In the genomic region with DNA sequence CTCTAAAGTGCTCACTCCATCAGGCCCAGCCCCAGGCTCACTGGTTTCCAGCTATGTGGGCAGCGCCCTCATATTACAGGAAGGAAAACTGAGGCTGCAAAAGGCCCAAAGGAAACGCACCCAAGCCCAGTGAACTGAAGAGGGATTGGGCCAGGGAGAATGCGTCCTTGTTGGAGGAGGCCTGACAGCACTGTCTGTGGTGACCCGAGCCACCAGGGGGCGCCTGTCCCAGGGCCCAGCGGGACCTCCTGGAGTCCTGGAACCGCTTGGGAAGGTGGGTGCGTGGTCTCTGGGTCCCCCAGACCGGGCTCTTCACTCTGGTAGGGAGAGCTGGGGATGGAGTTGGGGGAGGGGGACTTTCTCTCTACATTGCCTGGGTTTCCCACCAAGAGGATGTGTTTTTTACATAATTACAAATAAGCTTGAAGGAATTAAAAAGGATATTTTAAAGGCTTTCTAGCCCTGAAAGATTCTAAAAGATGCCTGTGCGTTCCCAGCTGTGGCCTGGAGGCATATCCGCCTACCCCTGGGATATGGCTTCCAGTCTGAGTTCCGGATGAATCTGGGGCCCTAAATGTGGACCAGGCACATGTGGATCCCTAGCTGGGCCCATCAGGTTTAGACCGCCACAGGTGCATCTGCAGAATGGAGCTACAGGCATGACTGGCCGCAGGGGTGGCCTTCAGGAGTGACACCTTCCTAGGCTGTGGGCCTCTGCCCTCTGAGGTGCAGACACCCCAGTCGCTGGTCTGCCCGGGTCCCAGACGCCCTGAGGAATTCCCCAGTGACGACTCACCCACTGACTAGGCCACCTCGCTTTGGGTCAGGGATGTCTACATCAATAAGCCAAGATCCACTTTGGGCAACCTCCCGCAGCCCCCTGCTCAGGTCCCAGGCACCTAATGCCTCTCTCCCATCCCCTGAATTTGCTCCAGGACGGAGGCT, we compare ENCODE assay signal across 8 cellular contexts.
DNase-seq lines count a peak whose midpoint lies in the region; ATAC-seq and TF ChIP-seq lines count a peak whose summit lies in the region.

No MANE protein-coding gene starts in this region.

- H3K9me3 ChIP-seq in neutrophil, result no peaks in the 10 kb centered on the region

- peak; percentile 98 for TF ChIP-seq CTCF in foreskin fibroblast (IDR thresholded peaks at IDR 0.05; ENCODE audit: low read depth, low read length)
- peak; percentile 89 for TF ChIP-seq CTCF in neutrophil (IDR thresholded peaks at IDR 0.05)

- peak overlapping the region; percentile 99 for H3K27ac ChIP-seq in neutrophil

- peaks cover 81% of the 10 kb centered on the region for H3K36me3 ChIP-seq in neutrophil

- peaks cover 73 to 75% of the 10 kb centered on the region in 2 experiments for H3K4me1 ChIP-seq in neutrophil (ENCODE audit: control insufficient read depth in 1 of 2, insufficient read depth in 1 of 2, low read depth in 1 of 2, low read length in 1 of 2)

- DNase-seq in GM04504 (ENCODE audit: low read depth), result peak; percentile 30
- peak in 67 of 76 experiments; percentile 8 to 81 (median 59) for DNase-seq in HUDEP-2 (lab: John Stamatoyannopoulos, UW; ENCODE audit: unreplicated experiment in 76 of 76)
- peak; percentile 51 to 80 for DNase-seq in SHP77 (lab: John Stamatoyannopoulos, UW)
- peak; percentile 79 for DNase-seq in activated T-helper 9 cell treated with anti-CD3 and anti-CD28 coated beads, Interleukin-2, amount 50 U/mL, for 16 hours (ENCODE audit: low read depth)
- peak; percentile 47 to 86 for DNase-seq in foreskin fibroblast
- peak; percentile 80 for DNase-seq in superior temporal gyrus (ENCODE audit: extremely low spot score)

- H3K4me3 ChIP-seq in foreskin fibroblast (ENCODE audit: low read depth in 1 of 2, low read length in 2 of 2), result no peak overlapping the region
- H3K4me3 ChIP-seq in neutrophil (ENCODE audit: low read depth in 1 of 2, low read length in 1 of 2), result peak overlapping the region; percentile 92 to 97

- no peaks in the 10 kb centered on the region for H3K27me3 ChIP-seq in neutrophil

- no peak for ATAC-seq in GM18520 (IDR thresholded peaks at IDR 0.05; ENCODE audit: unreplicated experiment)

Comparison
In these comparisons a context has a peak if more than half of its experiments do, and no peak if none do; other contexts are left out.
1. DNase-seq: peak in every context shown above with its lines; median percentile 80 in superior temporal gyrus; 79 in activated T-helper 9 cell treated with anti-CD3 and anti-CD28 coated beads, Interleukin-2, amount 50 U/mL, for 16 hours; 66 in foreskin fibroblast; 66 in SHP77; 59 in HUDEP-2; 30 in GM04504.
2. H3K4me3 ChIP-seq: peak in neutrophil (2 of 2); none in foreskin fibroblast (0 of 2).